8 cellular contexts compared by ENCODE assay signal in genomic region chr10:113788604-113789083, GRCh38. TPM values are rescaled to one million over a fixed set of nuclear protein-coding genes. Genes with fewer than 3 reads are reported as not detected.
DNase-seq lines count a peak whose midpoint lies in the region; ATAC-seq, FAIRE-seq and TF ChIP-seq lines count a peak whose summit lies in the region.

No MANE protein-coding gene starts in this region.

- H3K9ac ChIP-seq in HepG2 (ENCODE audit: insufficient read depth, low read depth, low read length): no peak overlapping the region

- WGBS in HepG2 (ENCODE audit: low lambda C conversion rate): 52% methylated on average over 9 of the region's 9 CpGs

- CTCF ChIA-PET in AG04449 (lab: Yijun Ruan, JAX) (interaction anchor here (0.7 to 6.8 kb wide), 4 partner anchors 9 to 315 kb away, joined by 3 to 48 read pairs (median 3); no protein-coding TSS in a partner anchor), HepG2 (lab: Yijun Ruan, JAX; ENCODE audit: low intra/inter-chr PET ratio, low total read pairs) (no interaction called here)

- peaks cover 0 to 4% (median 2%) of the 10 kb centered on the region in 3 donors for H3K27me3 Mint-ChIP-seq in immature natural killer cell (ENCODE audit: low read depth in 3 of 3)

- intact Hi-C loops in HepG2 (cut with micrococcal nuclease; ENCODE audit: unreplicated experiment): no loop called here

- H4K20me1 ChIP-seq in HepG2 (ENCODE audit: insufficient read depth, low read length): no peaks in the 10 kb centered on the region

- H3K4me3 Mint-ChIP-seq in immature natural killer cell: no peak overlapping the region

- H3K36me3 ChIP-seq in HepG2 (replicated peaks in 1 of 2; ENCODE audit: control insufficient read depth in 1 of 2, insufficient read depth in 2 of 2, low read length in 2 of 2): no peaks in the 10 kb centered on the region

- no peak overlapping the region for H2AFZ ChIP-seq in HepG2 (ENCODE audit: low read length)

- TF ChIP-seq RAD21 in HepG2 (CRISPR knock-in tag; IDR thresholded peaks at IDR 0.05): no peak

- no peaks in the 10 kb centered on the region for H3K9me3 ChIP-seq in HepG2 (ENCODE audit: low read length)

- no peak overlapping the region for H3K4me3 ChIP-seq in AG04449 (ENCODE audit: low read depth, low read length)
- no peak overlapping the region for H3K4me3 ChIP-seq in HepG2 (replicated peaks in 1 of 3; ENCODE audit: insufficient read depth in 1 of 3, low read depth in 2 of 3, low read length in 3 of 3)

- no peaks in the 10 kb centered on the region for H3K4me1 ChIP-seq in HepG2 (ENCODE audit: insufficient read depth, low read length)

- POLR2A ChIA-PET in AG04449 (lab: Yijun Ruan, JAX): interaction anchor here (1.0 kb wide), 1 partner anchor 8 kb away, joined by 3 read pairs; no protein-coding TSS in a partner anchor
- POLR2A ChIA-PET in HepG2 (lab: Yijun Ruan, JAX): no interaction called here

- peak; percentile 58 for ATAC-seq in GM19328 (IDR thresholded peaks at IDR 0.05; ENCODE audit: unreplicated experiment)
- ATAC-seq in HG03280 (IDR thresholded peaks at IDR 0.05; ENCODE audit: unreplicated experiment): peak; percentile 60
- ATAC-seq in HepG2: no peak

- TF ChIP-seq CTCF in AG04449 (IDR thresholded peaks at IDR 0.05; ENCODE audit: insufficient read depth, low read length, missing control alignments) (no peak), HepG2 (CRISPR knock-in tag; IDR thresholded peaks at IDR 0.05) (no peak), GM10266 (IDR thresholded peaks at IDR 0.05; ENCODE audit: control insufficient read depth, insufficient read depth, low read depth, missing control alignments) (no peak)

- H3K27ac Mint-ChIP-seq in immature natural killer cell: no peak overlapping the region

- H3K27ac ChIP-seq in HepG2 (ENCODE audit: extremely low read length, insufficient read depth, low read length): no peak overlapping the region

- no peaks in the 10 kb centered on the region for H3K36me3 Mint-ChIP-seq in immature natural killer cell

- in situ Hi-C loops in HepG2 (cut with HindIII; ENCODE audit: extremely low pct_ligation_motif_present, low pct_unique_long_range_greater_than_20kb): no loop called here

- BruUV-seq in HepG2 (replicated peaks; lab: Mats Ljungman, UMichigan): no TSS peak

- peak; percentile 86 for DNase-seq in AG04449 (ENCODE audit: low read depth, low spot score)
- peak; percentile 88 for DNase-seq in amniotic epithelial cell (ENCODE audit: low read depth)
- DNase-seq in HepG2 (ENCODE audit: low spot score): no peak
- DNase-seq in GM10266 (ENCODE audit: extremely low spot score): no peak
- DNase-seq in HUDEP-2 (lab: John Stamatoyannopoulos, UW; ENCODE audit: unreplicated experiment in 76 of 76): no peak
- no peak for DNase-seq in immature natural killer cell

- H3K27me3 ChIP-seq in HepG2 (ENCODE audit: control insufficient read depth in 1 of 2, insufficient read depth in 2 of 2, low read length in 2 of 2): 0 out of 5 replicates have a peak, but pooled peaks cover 0 to 8% of the 10 kb centered on the region in 2 experiments

- FAIRE-seq in HepG2 (lab: Jason Lieb, UNC): no peak

- TF ChIP-seq EP300 in HepG2 (IDR thresholded peaks at IDR 0.05; ENCODE audit: low read depth in 2 of 2, low read length in 2 of 2): no peak
- no peak for TF ChIP-seq EP300 in HepG2 (CRISPR knock-in tag; IDR thresholded peaks at IDR 0.05; ENCODE audit: borderline replicate concordance)

- H3K4me2 ChIP-seq in HepG2 (ENCODE audit: low read depth, low read length): no peak overlapping the region

- H3K9me3 Mint-ChIP-seq in immature natural killer cell: no peaks in the 10 kb centered on the region

- no peaks in the 10 kb centered on the region for H3K79me2 ChIP-seq in HepG2 (ENCODE audit: insufficient read depth, low read length)

- TF ChIP-seq POLR2A in HepG2 (IDR thresholded peaks at IDR 0.05; ENCODE audit: insufficient read depth in 1 of 2, low read depth in 2 of 2, low read length in 2 of 2): no peak

- H3K4me1 Mint-ChIP-seq in immature natural killer cell: no peaks in the 10 kb centered on the region

TF ChIP-seq in HepG2, 621 proteins besides CTCF, POLR2A, EP300 and RAD21:
- TF ChIP-seq ZNF674 (CRISPR knock-in tag; IDR thresholded peaks at IDR 0.05; ENCODE audit: low read depth) (no peak), FOSL2 (CRISPR knock-in tag; IDR thresholded peaks at IDR 0.05) (peak; percentile 47; the same call in 1 of the 2 replicates), NFE2 (CRISPR knock-in tag; IDR thresholded peaks at IDR 0.05) (peak; percentile 25; the same call in 1 of the 2 replicates), PTBP1 (IDR thresholded peaks at IDR 0.05; ENCODE audit: low read depth, low read length, poor library complexity, severe bottlenecking) (no peak), NFE2L2 (IDR thresholded peaks at IDR 0.05; ENCODE audit: low read length) (peak; percentile 97), MAFF (IDR thresholded peaks at IDR 0.05; ENCODE audit: low read depth, low read length) (peak; percentile 63), HDAC2 (CRISPR knock-in tag; IDR thresholded peaks at IDR 0.05) (no peak), MAFK (conservative IDR thresholded peaks at IDR 0.05 in 1 of 2, IDR thresholded peaks at IDR 0.05 in 1 of 2; ENCODE audit: low read length in 2 of 2) (peak; percentile 79 to 88)
TF ChIP-seq in HepG2: peak in this region for 5.

RNA-seq across cellular contexts. Expression of gene PLEKHS1, which starts 37.2 kb away (rescaled TPM):
- not detected in 2 replicates for total RNA-seq in HepG2 (2016; rRNA removed; fragmentation: Illumina TruSeq; extraction: Trizol)
- not detected in 2 replicates for total RNA-seq in HepG2 (2016; cell fraction: cytosol; rRNA removed; fragmentation: Illumina TruSeq; extraction: Trizol; ENCODE audit: low read depth)
- not detected in 2 replicates for total RNA-seq in HepG2 (2016; cell fraction: insoluble cytoplasmic fraction; rRNA removed; fragmentation: Illumina TruSeq; extraction: Trizol)
- not detected in 2 replicates for total RNA-seq in HepG2 (2016; cell fraction: membrane; rRNA removed; fragmentation: Illumina TruSeq; extraction: Trizol)
- total RNA-seq in HepG2 (2016; cell fraction: nucleus; rRNA removed; fragmentation: Illumina TruSeq; extraction: Trizol): not detected in 2 replicates
- polyA plus RNA-seq in HepG2 (2011; rRNA removed) (not detected in 2 replicates), immature natural killer cell (not detected)
- polyA plus RNA-seq in HepG2 (2011; cell fraction: cytosol; rRNA removed): not detected in 2 replicates
- polyA plus RNA-seq in HepG2 (2011; cell fraction: nucleus; rRNA removed): 0.06 TPM in 1 of 2 replicates, not detected in the other
- polyA plus RNA-seq in HepG2 (2012): 0.04 TPM in 1 of 2 replicates, not detected in the other
- polyA plus RNA-seq in HepG2 (2016; cell fraction: cytosol; fragmentation: Illumina TruSeq; extraction: Trizol; ENCODE audit: low read depth): not detected in 2 replicates
- not detected in 2 replicates for polyA plus RNA-seq in HepG2 (2016; cell fraction: insoluble cytoplasmic fraction; fragmentation: Illumina TruSeq; extraction: Trizol; ENCODE audit: low read depth)
- not detected in 2 replicates for polyA plus RNA-seq in HepG2 (2016; cell fraction: membrane; fragmentation: Illumina TruSeq; extraction: Trizol; ENCODE audit: low read depth)
- polyA plus RNA-seq in HepG2 (2016; cell fraction: nucleus; fragmentation: Illumina TruSeq; extraction: Trizol; ENCODE audit: insufficient read depth, low read depth): 0.13 and 0.29 TPM in 2 replicates
- not detected in 2 replicates for polyA minus RNA-seq in HepG2 (2011; rRNA and poly(A)+ RNA removed; ENCODE audit: low replicate concordance)
- polyA minus RNA-seq in HepG2 (2011; cell fraction: cytosol; rRNA and poly(A)+ RNA removed): not detected in 2 replicates
- not detected in 2 replicates for polyA minus RNA-seq in HepG2 (2011; cell fraction: nucleus; rRNA and poly(A)+ RNA removed)

Comparison
In these comparisons a context has a peak if more than half of its experiments do, and no peak if none do; other contexts are left out.
1. DNase-seq: peak in AG04449 (single experiment) and amniotic epithelial cell (single experiment); none in HepG2 (single experiment), GM10266 (single experiment), HUDEP-2 (0 of 76) and immature natural killer cell (0 of 3).